16 cellular contexts compared by ENCODE assay signal in the genomic region with DNA sequence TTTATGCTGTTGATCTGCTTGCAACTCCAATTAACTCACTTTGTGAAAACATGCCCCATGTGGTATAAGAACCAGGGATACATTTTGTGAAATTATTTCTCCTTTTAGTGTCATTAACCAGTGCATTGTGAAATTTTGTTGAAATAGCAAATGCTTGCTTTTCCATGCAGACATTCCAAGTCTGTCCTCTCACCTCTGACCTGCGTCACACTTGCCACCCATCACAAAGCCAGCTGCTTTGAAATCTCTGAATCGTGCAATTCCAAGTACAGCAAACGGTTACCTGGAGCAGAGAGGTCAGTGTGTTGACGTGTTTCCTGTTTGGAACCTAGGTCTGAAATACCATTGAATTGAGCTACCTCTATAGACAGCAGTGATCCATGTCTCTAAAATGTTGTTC. TPM values are rescaled to one million over a fixed set of nuclear protein-coding genes. Genes with fewer than 3 reads are reported as not detected.
A peak's percentile ranks its signal among the peaks of the same experiment; 100 is the strongest.
DNase-seq lines count a peak whose midpoint lies in the region; ATAC-seq and TF ChIP-seq lines count a peak whose summit lies in the region.
"Had no signal": no experiment of that assay in that cellular context is flagged by ENCODE, and none has a peak within 500 bp of the region (broad histone marks: within the 10 kb centered on the region; RNA-seq: fewer than 3 reads in every experiment).

No MANE protein-coding gene starts in this region.

- peaks cover 25% of the 10 kb centered on the region for H3K4me1 Mint-ChIP-seq in activated T-cell treated with anti-CD3 and anti-CD28 coated beads, Interleukin-2, amount 50 U/mL, for 24 hours (ENCODE audit: low read depth)

- BruUV-seq in IMR-90 (replicated peaks; lab: Mats Ljungman, UMichigan), result no TSS peak

- H2AK5ac ChIP-seq in IMR-90 (ENCODE audit: low read depth, low read length) (no peak overlapping the region), trophoblast cell (ENCODE audit: low read length) (no peak overlapping the region)

- no peak overlapping the region for H2BK5ac ChIP-seq in IMR-90 (ENCODE audit: low read depth, low read length, poor library complexity, severe bottlenecking)
- no peak overlapping the region for H2BK5ac ChIP-seq in trophoblast cell (ENCODE audit: low read depth, low read length, poor library complexity)

- H3K14ac ChIP-seq in IMR-90 (replicated peaks; ENCODE audit: low read depth, low read length) (no peak overlapping the region), trophoblast cell (ENCODE audit: low read length) (no peak overlapping the region)

- no peak overlapping the region for H2AFZ ChIP-seq in IMR-90 (replicated peaks; ENCODE audit: low read length, poor library complexity)
- no peak overlapping the region for H2AFZ ChIP-seq in trophoblast cell (ENCODE audit: insufficient read depth, low read length, poor library complexity)

- H3K36me3 Mint-ChIP-seq in activated T-cell treated with anti-CD3 and anti-CD28 coated beads, Interleukin-2, amount 50 U/mL, for 24 hours (ENCODE audit: low read depth), result peaks cover 3% of the 10 kb centered on the region

- H3K36me3 ChIP-seq in IMR-90 (ENCODE audit: control insufficient read depth, insufficient read depth, low read length) (no peaks in the 10 kb centered on the region), trophoblast cell (ENCODE audit: control insufficient read depth in 1 of 2, insufficient read depth in 2 of 2, low read length in 2 of 2) (no peaks in the 10 kb centered on the region)
- H3K36me3 ChIP-seq: BE2C had no signal

- no peak overlapping the region for H2BK15ac ChIP-seq in IMR-90 (ENCODE audit: low read depth, low read length)

- no peak overlapping the region for H3K4me2 ChIP-seq in IMR-90 (ENCODE audit: low read depth, low read length)
- no peak overlapping the region for H3K4me2 ChIP-seq in trophoblast cell (ENCODE audit: low read length)

- dilution Hi-C loops in IMR-90 (cut with HindIII; ENCODE audit: low sequenced_read_pairs, unreplicated experiment), result no loop called here

- no peak overlapping the region for H3K18ac ChIP-seq in IMR-90 (ENCODE audit: low read depth, low read length)
- H3K18ac ChIP-seq in trophoblast cell (ENCODE audit: low read length), result no peak overlapping the region

- in situ Hi-C loops in IMR-90 (cut with MboI; ENCODE audit: low sequenced_read_pairs), result loop anchor here (10.0 kb wide), 1 partner anchor 270 kb away; no protein-coding TSS in a partner anchor

- WGBS in IMR-90 (ENCODE audit: extremely low coverage in 2 of 2, insufficient read length in 1 of 2), 2 experiments, result 86% methylated on average over 3 of the region's 4 CpGs; no CpG with 5 or more reads in 1 of the 2 experiments
- no CpG with 5 or more reads among the region's 4 CpGs for WGBS in trophoblast cell (ENCODE audit: extremely low coverage, insufficient coverage, insufficient read length)

- H3K23ac ChIP-seq in IMR-90 (ENCODE audit: low read depth, low read length), result no peak overlapping the region
- H3K23ac ChIP-seq in trophoblast cell (ENCODE audit: low read length), result no peak overlapping the region

- no peaks in the 10 kb centered on the region for H3K9me3 ChIP-seq in IMR-90 (ENCODE audit: control insufficient read depth, insufficient read depth, low read length)
- peaks cover 2% of the 10 kb centered on the region for H3K9me3 ChIP-seq in trophoblast cell (ENCODE audit: insufficient read depth, low read depth, low read length)
- H3K9me3 ChIP-seq: BE2C, Caco-2 had no signal

- no peak overlapping the region for H4K5ac ChIP-seq in IMR-90 (ENCODE audit: low read depth, low read length)

- no peak overlapping the region for H3K4me3 Mint-ChIP-seq in activated T-cell treated with anti-CD3 and anti-CD28 coated beads, Interleukin-2, amount 50 U/mL, for 24 hours
- H3K4me3 Mint-ChIP-seq: CD4-positive, alpha-beta T cell; H9 had no signal

- H3K9me3 Mint-ChIP-seq in activated T-cell treated with anti-CD3 and anti-CD28 coated beads, Interleukin-2, amount 50 U/mL, for 24 hours, result no peaks in the 10 kb centered on the region
- H3K9me3 Mint-ChIP-seq: CD4-positive, alpha-beta T cell; H9 had no signal

- peaks cover 5% of the 10 kb centered on the region for H3K9me1 ChIP-seq in IMR-90 (ENCODE audit: insufficient read depth, low read length)

- ATAC-seq in IMR-90 (ENCODE audit: low read depth) (no peak), left lobe of liver (peak; percentile 50), GM18870 (IDR thresholded peaks at IDR 0.05; ENCODE audit: unreplicated experiment) (no peak)

- H2BK12ac ChIP-seq in trophoblast cell (ENCODE audit: low read length), result no peak overlapping the region

- POLR2A ChIA-PET in IMR-90 (lab: Charles Lee; ENCODE audit: unreplicated experiment), result no interaction called here

- CTCF ChIA-PET in IMR-90 (lab: Yijun Ruan, JAX), result no interaction called here

- TF ChIP-seq RAD21 in IMR-90 (IDR thresholded peaks at IDR 0.05; ENCODE audit: low read length), result no peak

- H2AK9ac ChIP-seq in IMR-90 (replicated peaks; ENCODE audit: low read depth, low read length, poor library complexity), result no peak overlapping the region

- no peaks in the 10 kb centered on the region for H4K20me1 ChIP-seq in IMR-90 (ENCODE audit: insufficient read depth, low read length)

- H3K9ac ChIP-seq in IMR-90 (ENCODE audit: low read depth, low read length) (no peak overlapping the region), trophoblast cell (ENCODE audit: low read length) (no peak overlapping the region)

- H4K8ac ChIP-seq in IMR-90 (ENCODE audit: low read depth in 2 of 2, low read length in 2 of 2) (no peak overlapping the region), trophoblast cell (ENCODE audit: low read depth, low read length) (no peak overlapping the region)

- H3K27me3 ChIP-seq in IMR-90 (ENCODE audit: control insufficient read depth, insufficient read depth, low read length) (no peaks in the 10 kb centered on the region), trophoblast cell (ENCODE audit: insufficient read depth, low read length) (no peaks in the 10 kb centered on the region)
- H3K27me3 ChIP-seq: BE2C had no signal

- H3K79me1 ChIP-seq in IMR-90 (ENCODE audit: low read depth in 1 of 2, low read length in 2 of 2) (peaks cover 3 to 6% of the 10 kb centered on the region in 2 experiments; a peak in 2 of 4 replicates), trophoblast cell (ENCODE audit: low read length) (peaks cover 5% of the 10 kb centered on the region)

- no peak for DNase-seq in IMR-90
- peak; percentile 22 for DNase-seq in epithelial cell of proximal tubule (ENCODE audit: low read depth)
- DNase-seq in left lobe of liver (ENCODE audit: low spot score), result peak; percentile 88
- peak; percentile 95 to 99 for DNase-seq in trophoblast cell
- DNase-seq in DMS153 treated with DMSO at 0.1 percent for 48 hours (lab: John Stamatoyannopoulos, UW; ENCODE audit: unreplicated experiment), result no peak
- DNase-seq in SIG-M5 (lab: John Stamatoyannopoulos, UW), result no peak
- no peak for DNase-seq in activated T-cell treated with anti-CD3 and anti-CD28 coated beads, Interleukin-2, amount 50 U/mL, for 24 hours
- DNase-seq: ACHN; BE2C; C1 segment of cervical spinal cord; Caco-2; CD4-positive, alpha-beta T cell; DMS79; GDM1; H9 had no signal

- TF ChIP-seq POLR2A in IMR-90 (IDR thresholded peaks at IDR 0.05; ENCODE audit: low read depth, low read length), result no peak

- no peak overlapping the region for H3K27ac ChIP-seq in IMR-90 (ENCODE audit: insufficient read depth, low read length)
- no peak overlapping the region for H3K27ac ChIP-seq in trophoblast cell (ENCODE audit: low read depth, low read length)

- H3K4ac ChIP-seq in IMR-90 (ENCODE audit: low read depth, low read length), result 0 out of 2 replicates have a peak overlapping the region, but pooled peaks have one; percentile 20
- H3K4ac ChIP-seq in trophoblast cell (ENCODE audit: low read depth, low read length), result no peak overlapping the region

- H4K91ac ChIP-seq in IMR-90 (ENCODE audit: insufficient read depth, low read depth, low read length), result no peak overlapping the region
- H4K91ac ChIP-seq in trophoblast cell (ENCODE audit: low read depth, low read length), result no peak overlapping the region

- H3K27me3 Mint-ChIP-seq in activated T-cell treated with anti-CD3 and anti-CD28 coated beads, Interleukin-2, amount 50 U/mL, for 24 hours, result no peaks in the 10 kb centered on the region
- H3K27me3 Mint-ChIP-seq: CD4-positive, alpha-beta T cell had no signal

- peaks cover 6% of the 10 kb centered on the region for H3K4me1 ChIP-seq in IMR-90 (ENCODE audit: control insufficient read depth, insufficient read depth, low read length)
- peaks cover 2 to 3% of the 10 kb centered on the region in 2 experiments for H3K4me1 ChIP-seq in trophoblast cell (ENCODE audit: control insufficient read depth in 1 of 2, insufficient read depth in 2 of 2, low read length in 2 of 2)
- H3K4me1 ChIP-seq: BE2C had no signal

- H3K4me3 ChIP-seq in IMR-90 (ENCODE audit: insufficient read depth, low read depth, low read length) (no peak overlapping the region), epithelial cell of proximal tubule (ENCODE audit: low read depth, low read length) (no peak overlapping the region), trophoblast cell (ENCODE audit: low read depth, low read length) (no peak overlapping the region)

- intact Hi-C loops in IMR-90 (cut with micrococcal nuclease), result loop anchor here (10.0 kb wide), 1 partner anchor 440 kb away; no protein-coding TSS in a partner anchor

- H3K56ac ChIP-seq in IMR-90 (ENCODE audit: extremely low read depth, insufficient read depth, low read length), result no peak overlapping the region

- no peak overlapping the region for H3K27ac Mint-ChIP-seq in activated T-cell treated with anti-CD3 and anti-CD28 coated beads, Interleukin-2, amount 50 U/mL, for 24 hours
- H3K27ac Mint-ChIP-seq: CD4-positive, alpha-beta T cell; H9 had no signal

- H3K79me2 ChIP-seq in trophoblast cell (ENCODE audit: control insufficient read depth, insufficient read depth, low read length, poor library complexity), result peaks cover 4% of the 10 kb centered on the region

- TF ChIP-seq CTCF in IMR-90 (conservative IDR thresholded peaks at IDR 0.05; ENCODE audit: low read depth, low read length), result no peak
- TF ChIP-seq CTCF in epithelial cell of proximal tubule (conservative IDR thresholded peaks at IDR 0.05; ENCODE audit: low read depth, low read length), result no peak

- no peak overlapping the region for H2BK20ac ChIP-seq in IMR-90 (ENCODE audit: low read depth, low read length)

- H2BK120ac ChIP-seq in IMR-90 (ENCODE audit: low read depth, low read length) (no peak overlapping the region), trophoblast cell (ENCODE audit: insufficient read depth, low read length, poor library complexity) (no peak overlapping the region)

- H4K12ac ChIP-seq in trophoblast cell (ENCODE audit: low read depth, low read length), result no peak overlapping the region

RNA-seq across cellular contexts. Expression of a gene that starts 4.9 kb away (rescaled TPM):
- 13.3 and 16.1 TPM in 2 replicates for total RNA-seq in IMR-90 (2012; rRNA removed)
- polyA plus RNA-seq in IMR-90 (2012; rRNA removed), result 5.2 and 5.4 TPM in 2 replicates
- polyA plus RNA-seq in IMR-90 (2012; cell fraction: cytosol; rRNA removed), result 3.6 and 4.7 TPM in 2 replicates
- polyA plus RNA-seq in IMR-90 (2012; cell fraction: nucleus; rRNA removed; ENCODE audit: low replicate concordance), result 2.5 TPM in 2 replicates
- total RNA-seq in epithelial cell of proximal tubule, result 18.5 and 31.0 TPM in 2 replicates
- total RNA-seq in left lobe of liver, result 141 TPM
- 7.2 and 7.5 TPM in 2 replicates for polyA plus RNA-seq in trophoblast cell (2013)

RNA-seq across cellular contexts. Expression of a gene that starts 13.6 kb away (rescaled TPM):
- 9.3 and 15.3 TPM in 2 replicates for total RNA-seq in IMR-90 (2012; rRNA removed)
- 14.8 and 15.0 TPM in 2 replicates for polyA plus RNA-seq in IMR-90 (2012; rRNA removed)
- polyA plus RNA-seq in IMR-90 (2012; cell fraction: cytosol; rRNA removed), result 2.3 and 4.2 TPM in 2 replicates
- polyA plus RNA-seq in IMR-90 (2012; cell fraction: nucleus; rRNA removed; ENCODE audit: low replicate concordance), result 2.4 and 16.6 TPM in 2 replicates
- total RNA-seq in epithelial cell of proximal tubule, result 22.9 and 23.7 TPM in 2 replicates
- 14.9 TPM for total RNA-seq in left lobe of liver
- polyA plus RNA-seq in trophoblast cell (2013), result 27.5 and 29.6 TPM in 2 replicates

Comparison
In these comparisons a context has a peak if more than half of its experiments do, and no peak if none do; other contexts are left out.
1. DNase-seq: peak in epithelial cell of proximal tubule (single experiment), left lobe of liver (single experiment) and trophoblast cell (2 of 2); none in IMR-90 (single experiment), DMS153 treated with DMSO at 0.1 percent for 48 hours (single experiment), SIG-M5 (single experiment) and activated T-cell treated with anti-CD3 and anti-CD28 coated beads, Interleukin-2, amount 50 U/mL, for 24 hours (single experiment).